Comparison of ENCODE assay signal across 17 cellular contexts in the genomic region with DNA sequence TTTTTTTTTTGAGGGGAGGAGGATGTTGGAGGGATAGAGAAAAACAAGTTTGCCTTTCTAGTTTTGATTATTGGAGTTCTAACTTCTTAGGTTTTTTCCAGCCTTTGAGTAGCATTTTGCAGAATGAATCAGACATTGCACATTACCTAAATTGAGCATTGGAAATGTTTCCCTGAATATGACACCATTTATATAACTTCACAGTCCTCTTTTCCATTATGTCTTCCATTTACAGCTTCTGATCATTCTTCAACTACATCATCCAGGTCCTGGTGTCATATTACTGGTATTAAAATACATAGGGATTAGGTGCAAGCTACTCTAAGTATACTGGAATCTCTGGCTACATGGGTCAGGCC.
DNase-seq lines count a peak whose midpoint lies in the region; ATAC-seq and TF ChIP-seq lines count a peak whose summit lies in the region.
"Had no signal": no experiment of that assay in that cellular context is flagged by ENCODE, and none has a peak within 500 bp of the region (broad histone marks: within the 10 kb centered on the region; RNA-seq: fewer than 3 reads in every experiment).

No MANE protein-coding gene starts in this region.

- no peak overlapping the region for H3K4ac ChIP-seq in mesendoderm (ENCODE audit: low read depth, low read length)
- no peak overlapping the region for H3K4ac ChIP-seq in trophoblast cell (ENCODE audit: low read depth, low read length)

- no peak overlapping the region for H3K18ac ChIP-seq in mesendoderm (ENCODE audit: low read length)
- H3K18ac ChIP-seq in trophoblast cell (ENCODE audit: low read length) = no peak overlapping the region

- no peak overlapping the region for H4K91ac ChIP-seq in trophoblast cell (ENCODE audit: low read depth, low read length)

- in situ Hi-C loops in GM23248 (cut with MboI) = no loop called here

- no peak overlapping the region for H3K9ac ChIP-seq in BLaER1 treated with 17β-estradiol and CSF1 and Interleukin-3, amounts not matched to agents 10 nM and 100 nM
- no peak overlapping the region for H3K9ac ChIP-seq in GM23248
- H3K9ac ChIP-seq in mesendoderm (ENCODE audit: low read length) = no peak overlapping the region
- H3K9ac ChIP-seq in trophoblast cell (ENCODE audit: low read length) = no peak overlapping the region
- H3K9ac ChIP-seq: BLaER1 had no signal

- no peak overlapping the region for H2BK5ac ChIP-seq in mesendoderm (ENCODE audit: low read length)
- no peak overlapping the region for H2BK5ac ChIP-seq in trophoblast cell (ENCODE audit: low read depth, low read length, poor library complexity)

- TF ChIP-seq CTCF in GM10266 (IDR thresholded peaks at IDR 0.05; ENCODE audit: control insufficient read depth, insufficient read depth, low read depth, missing control alignments) = no peak

- H3K36me3 ChIP-seq in BLaER1 treated with 17β-estradiol and CSF1 and Interleukin-3, amounts not matched to agents 10 nM and 100 nM = peaks cover 5 to 91% (median 66%) of the 10 kb centered on the region in 11 experiments; a peak in 21 of 22 replicates
- H3K36me3 ChIP-seq in GM23248 (ENCODE audit: low read depth) (no peaks in the 10 kb centered on the region), mesendoderm (ENCODE audit: control insufficient read depth, insufficient read depth, low read length) (no peaks in the 10 kb centered on the region), trophoblast cell (ENCODE audit: control insufficient read depth in 1 of 2, insufficient read depth in 2 of 2, low read length in 2 of 2) (no peaks in the 10 kb centered on the region)

- no peak overlapping the region for H2AK5ac ChIP-seq in mesendoderm (ENCODE audit: low read length)
- H2AK5ac ChIP-seq in trophoblast cell (ENCODE audit: low read length) = no peak overlapping the region

- no peak overlapping the region for H4K5ac ChIP-seq in mesendoderm (ENCODE audit: low read length)

- H3K27ac ChIP-seq in BLaER1 treated with 17β-estradiol and CSF1 and Interleukin-3, amounts not matched to agents 10 nM and 100 nM = peak overlapping the region in 8 of 11 experiments; percentile 26 to 69 (median 51); a peak in 9 of 22 replicates
- H3K27ac ChIP-seq in GM23248 (no peak overlapping the region), mesendoderm (ENCODE audit: low read depth, low read length) (no peak overlapping the region), trophoblast cell (ENCODE audit: low read depth, low read length) (no peak overlapping the region)
- H3K27ac ChIP-seq: BLaER1, HL-60 had no signal

- H3K4me1 Mint-ChIP-seq in activated T-helper 2 cell treated with anti-CD3 and anti-CD28 coated beads, Interferon-gamma antibody, Interleukin-2, Interleukin-4, amounts not matched to agents 10 μg/mL and 5 μg/mL and 100 μg/mL, durations not matched to agents 14 hours and 24 hours and 36 hours (ENCODE audit: low read depth) = peaks cover 69% of the 10 kb centered on the region

- peaks cover 55% of the 10 kb centered on the region for H3K36me3 Mint-ChIP-seq in activated T-helper 2 cell treated with anti-CD3 and anti-CD28 coated beads, Interferon-gamma antibody, Interleukin-2, Interleukin-4, amounts not matched to agents 10 μg/mL and 5 μg/mL and 100 μg/mL, durations not matched to agents 14 hours and 24 hours and 36 hours (ENCODE audit: low read depth)

- H3K9me2 ChIP-seq in GM23248 (ENCODE audit: insufficient read depth) = no peaks in the 10 kb centered on the region

- H3K23ac ChIP-seq in mesendoderm (ENCODE audit: low read length) (no peak overlapping the region), trophoblast cell (ENCODE audit: low read length) (no peak overlapping the region)

- no peak overlapping the region for H2AFZ ChIP-seq in GM23248
- H2AFZ ChIP-seq in trophoblast cell (ENCODE audit: insufficient read depth, low read length, poor library complexity) = no peak overlapping the region

- no peak for ATAC-seq in HG02884 (IDR thresholded peaks at IDR 0.05; ENCODE audit: unreplicated experiment)

- no peaks in the 10 kb centered on the region for H4K20me1 ChIP-seq in BLaER1 treated with 17β-estradiol and CSF1 and Interleukin-3, amounts not matched to agents 10 nM and 100 nM
- H4K20me1 ChIP-seq in GM23248 (ENCODE audit: insufficient read depth) = no peaks in the 10 kb centered on the region
- H4K20me1 ChIP-seq: BLaER1 had no signal

- H3K4me3 ChIP-seq in BLaER1 treated with 17β-estradiol and CSF1 and Interleukin-3, amounts not matched to agents 10 nM and 100 nM = no peak overlapping the region
- H3K4me3 ChIP-seq in GM23248 = no peak overlapping the region
- no peak overlapping the region for H3K4me3 ChIP-seq in mesendoderm (ENCODE audit: low read length)
- H3K4me3 ChIP-seq in trophoblast cell (ENCODE audit: low read depth, low read length) = no peak overlapping the region
- H3K4me3 ChIP-seq: BLaER1 had no signal

- no peak overlapping the region for H4K8ac ChIP-seq in mesendoderm (ENCODE audit: low read depth, low read length)
- no peak overlapping the region for H4K8ac ChIP-seq in trophoblast cell (ENCODE audit: low read depth, low read length)

- no peak overlapping the region for H2BK120ac ChIP-seq in mesendoderm (ENCODE audit: low read depth, low read length)
- H2BK120ac ChIP-seq in trophoblast cell (ENCODE audit: insufficient read depth, low read length, poor library complexity) = no peak overlapping the region

- intact Hi-C loops in activated T-helper 2 cell treated with anti-CD3 and anti-CD28 coated beads, Interferon-gamma antibody, Interleukin-2, Interleukin-4, amounts not matched to agents 10 μg/mL and 5 μg/mL and 100 μg/mL, durations not matched to agents 14 hours and 24 hours and 36 hours (cut with micrococcal nuclease) = loop anchor here (1.0 to 10.0 kb wide), 7 partner anchors 10 to 771 kb away; no protein-coding TSS in a partner anchor

- no peak overlapping the region for H3K14ac ChIP-seq in trophoblast cell (ENCODE audit: low read length)

- H3K56ac ChIP-seq in mesendoderm (ENCODE audit: low read length) = no peak overlapping the region

- H3K27ac Mint-ChIP-seq in activated T-helper 2 cell treated with anti-CD3 and anti-CD28 coated beads, Interferon-gamma antibody, Interleukin-2, Interleukin-4, amounts not matched to agents 10 μg/mL and 5 μg/mL and 100 μg/mL, durations not matched to agents 14 hours and 24 hours and 36 hours = peak overlapping the region; percentile 96
- H3K27ac Mint-ChIP-seq: progenitor cell of endocrine pancreas, type B pancreatic cell had no signal

- H3K27me3 ChIP-seq in BLaER1 treated with 17β-estradiol and CSF1 and Interleukin-3, amounts not matched to agents 10 nM and 100 nM = no peaks in the 10 kb centered on the region
- no peaks in the 10 kb centered on the region for H3K27me3 ChIP-seq in GM23248 (replicated peaks; ENCODE audit: insufficient read depth)
- no peaks in the 10 kb centered on the region for H3K27me3 ChIP-seq in mesendoderm (ENCODE audit: insufficient read depth, low read length, poor library complexity)
- H3K27me3 ChIP-seq in trophoblast cell (ENCODE audit: insufficient read depth, low read length) = no peaks in the 10 kb centered on the region
- H3K27me3 ChIP-seq: BLaER1 had no signal

- no peak overlapping the region for H4K12ac ChIP-seq in trophoblast cell (ENCODE audit: low read depth, low read length)

- peak; percentile 51 for DNase-seq in GM23248
- no peak for DNase-seq in activated T-helper 2 cell treated with anti-CD3 and anti-CD28 coated beads, Interferon-gamma antibody, Interleukin-2, Interleukin-4, amounts not matched to agents 10 μg/mL and 5 μg/mL and 100 μg/mL, durations not matched to agents 14 hours and 24 hours and 36 hours (ENCODE audit: low spot score)
- no peak for DNase-seq in mesendoderm
- DNase-seq in GM10266 (ENCODE audit: extremely low spot score) = no peak
- no peak for DNase-seq in trophoblast cell
- DNase-seq in stimulated activated CD4-positive, alpha-beta T cell treated with anti-CD3 and anti-CD28 coated beads, Interleukin-4, amount 100 ng/mL, for 24 hours = no peak
- DNase-seq: activated CD4-positive, CD25-positive, alpha-beta regulatory T cell treated with anti-CD3 and anti-CD28 coated beads, Interleukin-2, amount 50 U/mL, for 72 hours; activated effector memory CD4-positive, alpha-beta T cell treated with anti-CD3 and anti-CD28 coated beads, Interleukin-2, amount 50 U/mL, for 16 hours; glutamatergic neuron; Kasumi-1; NCI-H748 treated with DMSO at 0.1 percent for 48 hours had no signal

- no peaks in the 10 kb centered on the region for H3K9me3 Mint-ChIP-seq in activated T-helper 2 cell treated with anti-CD3 and anti-CD28 coated beads, Interferon-gamma antibody, Interleukin-2, Interleukin-4, amounts not matched to agents 10 μg/mL and 5 μg/mL and 100 μg/mL, durations not matched to agents 14 hours and 24 hours and 36 hours
- H3K9me3 Mint-ChIP-seq: type B pancreatic cell had no signal

- H3K79me2 ChIP-seq in GM23248 (ENCODE audit: insufficient read depth) (no peaks in the 10 kb centered on the region), mesendoderm (ENCODE audit: control insufficient read depth, insufficient read depth, low read length) (no peaks in the 10 kb centered on the region), trophoblast cell (ENCODE audit: control insufficient read depth, insufficient read depth, low read length, poor library complexity) (no peaks in the 10 kb centered on the region)

- H3K4me2 ChIP-seq in BLaER1 treated with 17β-estradiol and CSF1 and Interleukin-3, amounts not matched to agents 10 nM and 100 nM = peak overlapping the region in 6 of 11 experiments; percentile 29 to 77 (median 62); a peak in 6 of 22 replicates
- H3K4me2 ChIP-seq in GM23248 (ENCODE audit: unreplicated experiment) (peak overlapping the region; percentile 29), mesendoderm (ENCODE audit: low read length) (no peak overlapping the region), trophoblast cell (ENCODE audit: low read length) (no peak overlapping the region)
- H3K4me2 ChIP-seq: BLaER1 had no signal

- H3K27me3 Mint-ChIP-seq in activated T-helper 2 cell treated with anti-CD3 and anti-CD28 coated beads, Interferon-gamma antibody, Interleukin-2, Interleukin-4, amounts not matched to agents 10 μg/mL and 5 μg/mL and 100 μg/mL, durations not matched to agents 14 hours and 24 hours and 36 hours (ENCODE audit: low read depth) = no peaks in the 10 kb centered on the region
- H3K27me3 Mint-ChIP-seq: progenitor cell of endocrine pancreas, type B pancreatic cell had no signal

- H3K4me3 Mint-ChIP-seq in activated T-helper 2 cell treated with anti-CD3 and anti-CD28 coated beads, Interferon-gamma antibody, Interleukin-2, Interleukin-4, amounts not matched to agents 10 μg/mL and 5 μg/mL and 100 μg/mL, durations not matched to agents 14 hours and 24 hours and 36 hours (ENCODE audit: low read depth) = no peak overlapping the region
- H3K4me3 Mint-ChIP-seq: type B pancreatic cell had no signal

- no peak overlapping the region for H2BK12ac ChIP-seq in trophoblast cell (ENCODE audit: low read length)

- peaks cover 0 to 6% (median 0%) of the 10 kb centered on the region in 11 experiments; a peak in 2 of 22 replicates for H3K9me3 ChIP-seq in BLaER1 treated with 17β-estradiol and CSF1 and Interleukin-3, amounts not matched to agents 10 nM and 100 nM (replicated peaks in 1 of 11)
- no peaks in the 10 kb centered on the region for H3K9me3 ChIP-seq in GM23248 (ENCODE audit: low read depth)
- H3K9me3 ChIP-seq in trophoblast cell (ENCODE audit: insufficient read depth, low read depth, low read length) = no peaks in the 10 kb centered on the region
- H3K9me3 ChIP-seq: BLaER1 had no signal

- H2BK15ac ChIP-seq in mesendoderm (replicated peaks; ENCODE audit: low read depth) = peak overlapping the region; percentile 57

- H3F3A ChIP-seq in GM23248 (ENCODE audit: insufficient read depth) = peaks cover 45% of the 10 kb centered on the region

- H3K4me1 ChIP-seq in BLaER1 treated with 17β-estradiol and CSF1 and Interleukin-3, amounts not matched to agents 10 nM and 100 nM = peaks cover 7 to 100% (median 47%) of the 10 kb centered on the region in 10 experiments; a peak in 18 of 20 replicates
- peaks cover 63% of the 10 kb centered on the region for H3K4me1 ChIP-seq in GM23248 (ENCODE audit: insufficient read depth)
- no peaks in the 10 kb centered on the region for H3K4me1 ChIP-seq in mesendoderm (ENCODE audit: control insufficient read depth, low read depth, low read length)
- peaks cover 1 to 4% of the 10 kb centered on the region in 2 experiments for H3K4me1 ChIP-seq in trophoblast cell (ENCODE audit: control insufficient read depth in 1 of 2, insufficient read depth in 2 of 2, low read length in 2 of 2)
- H3K4me1 ChIP-seq: BLaER1 had no signal

- no peaks in the 10 kb centered on the region for H3K79me1 ChIP-seq in mesendoderm (ENCODE audit: low read length)
- no peaks in the 10 kb centered on the region for H3K79me1 ChIP-seq in trophoblast cell (ENCODE audit: low read length)

Comparison
In these comparisons a context has a peak if more than half of its experiments do, and no peak if none do; other contexts are left out.
1. H3K27ac ChIP-seq: peak in BLaER1 treated with 17β-estradiol and CSF1 and Interleukin-3, amounts not matched to agents 10 nM and 100 nM (8 of 11); none in GM23248 (single experiment), mesendoderm (single experiment) and trophoblast cell (single experiment).
2. H3K4me2 ChIP-seq: peak in BLaER1 treated with 17β-estradiol and CSF1 and Interleukin-3, amounts not matched to agents 10 nM and 100 nM (6 of 11) and GM23248 (single experiment); none in mesendoderm (single experiment) and trophoblast cell (single experiment).